In genomic region chr5:172640139-172640538, GRCh38 we compare ENCODE assay signal across 10 cellular contexts. TPM values are rescaled to one million over a fixed set of nuclear protein-coding genes. Genes with fewer than 3 reads are reported as not detected.
DNase-seq lines count a peak whose midpoint lies in the region; ATAC-seq, FAIRE-seq and TF ChIP-seq lines count a peak whose summit lies in the region.
"Had no signal": no experiment of that assay in that cellular context is flagged by ENCODE, and none has a peak within 500 bp of the region (broad histone marks: within the 10 kb centered on the region; RNA-seq: fewer than 3 reads in every experiment).

No MANE protein-coding gene starts in this region.

- WGBS in H1 (ENCODE audit: extremely low coverage in 1 of 2, insufficient coverage in 1 of 2, insufficient read length in 1 of 2, insufficient replicate concordance in 2 of 2, low coverage in 1 of 2, low lambda C conversion rate in 2 of 2, missing lambda C conversion rate in 1 of 2), 2 experiments, result 84% methylated on average over 5 of the region's 5 CpGs; no CpG with 5 or more reads in 1 of the 2 experiments

- peaks cover 7% of the 10 kb centered on the region; the same call in 1 of the 2 replicates for H3K23me2 ChIP-seq in H1 (ENCODE audit: low read depth, low read length)

- TF ChIP-seq POLR2A in H1 (IDR thresholded peaks at IDR 0.05; ENCODE audit: control extremely low read depth in 1 of 2, low read depth in 2 of 2, low read length in 2 of 2), result no peak
- TF ChIP-seq POLR2A in gastrocnemius medialis (IDR thresholded peaks at IDR 0.05), result no peak

- H2BK120ac ChIP-seq in H1 (replicated peaks; ENCODE audit: low read depth, low read length), result no peak overlapping the region

- no peak overlapping the region for H4K8ac ChIP-seq in H1 (ENCODE audit: extremely low read depth, insufficient read depth, low read length)

- H3K23ac ChIP-seq in H1 (ENCODE audit: insufficient read length), result no peak overlapping the region

- no peak overlapping the region for H2AK5ac ChIP-seq in H1 (ENCODE audit: low read depth, low read length)

- H3K4me1 ChIP-seq in MM.1S (ENCODE audit: low read length) (peaks cover 27% of the 10 kb centered on the region), H1 (replicated peaks in 1 of 4; ENCODE audit: control insufficient read depth in 3 of 4, insufficient read depth in 4 of 4, low read length in 3 of 4) (peaks cover 0 to 22% (median 7%) of the 10 kb centered on the region in 4 experiments; a peak in 3 of 7 replicates), gastrocnemius medialis (peaks cover 3 to 11% of the 10 kb centered on the region in 2 donors)

- peaks cover 8% of the 10 kb centered on the region for H3K4me1 Mint-ChIP-seq in Calu3 (ENCODE audit: low read depth, unreplicated experiment)

- H3K36me3 Mint-ChIP-seq in Calu3 (ENCODE audit: insufficient read depth, unreplicated experiment), result no peaks in the 10 kb centered on the region

- no peaks in the 10 kb centered on the region for H3K79me1 ChIP-seq in H1 (ENCODE audit: low read depth, low read length)

- no peak overlapping the region for H2BK5ac ChIP-seq in H1 (ENCODE audit: low read depth, low read length)

- TF ChIP-seq CTCF in Calu3 (IDR thresholded peaks at IDR 0.05; ENCODE audit: unreplicated experiment) (no peak), MM.1S (IDR thresholded peaks at IDR 0.05; ENCODE audit: low read length) (no peak), H1 (IDR thresholded peaks at IDR 0.05; ENCODE audit: control extremely low read depth in 1 of 3, insufficient read depth in 1 of 3, low read depth in 1 of 3, low read length in 3 of 3) (no peak), gastrocnemius medialis (IDR thresholded peaks at IDR 0.05 in 4 of 5, conservative IDR thresholded peaks at IDR 0.05 in 1 of 5) (no peak)

- no peak for FAIRE-seq in H1 (lab: Jason Lieb, UNC)
- FAIRE-seq: endothelial cell of umbilical vein had no signal

- POLR2A ChIA-PET in H1 (lab: Charles Lee; ENCODE audit: partially characterized antibody), result no interaction called here

- H3K27ac ChIP-seq in MM.1S (ENCODE audit: low read length) (no peak overlapping the region), H1 (ENCODE audit: low read depth, low read length) (no peak overlapping the region), gastrocnemius medialis (peak overlapping the region; percentile 60 to 84 (median 77))

- H3K56ac ChIP-seq in H1 (replicated peaks; ENCODE audit: insufficient read length, low read depth, low read length), result no peak overlapping the region

- peak overlapping the region; percentile 99; the same call in 1 of the 2 replicates for H3K4me2 ChIP-seq in MM.1S (ENCODE audit: low read depth, low read length)
- peak overlapping the region; percentile 69 to 90 for H3K4me2 ChIP-seq in H1 (ENCODE audit: insufficient read depth in 1 of 2, low read depth in 2 of 2, low read length in 2 of 2)

- no peak for TF ChIP-seq RAD21 in H1 (IDR thresholded peaks at IDR 0.05 in 1 of 2, conservative IDR thresholded peaks at IDR 0.05 in 1 of 2; ENCODE audit: low read depth in 2 of 2, low read length in 2 of 2)

- no peak overlapping the region for H4K5ac ChIP-seq in H1 (ENCODE audit: insufficient read length, low read depth, low read length)

- H3F3A ChIP-seq in MM.1S (ENCODE audit: insufficient read depth, low read length), result peaks cover 5% of the 10 kb centered on the region; the same call in 1 of the 2 replicates

- no peak overlapping the region for H4K91ac ChIP-seq in H1 (replicated peaks; ENCODE audit: insufficient read length, low read length)

- ATAC-seq in gastrocnemius medialis, result no peak

- 0 out of 2 replicates have a peak overlapping the region, but pooled peaks have one; percentile 70 for H3K4me3 ChIP-seq in MM.1S (ENCODE audit: low read length)
- H3K4me3 ChIP-seq in H1 (ENCODE audit: extremely low read depth in 1 of 4, insufficient read depth in 2 of 4, low read depth in 3 of 4, low read length in 4 of 4), result peak overlapping the region in 2 of 4 experiments; percentile 65 to 87; a peak in 3 of 8 replicates
- peak overlapping the region in 1 of 4 donors; percentile 61 for H3K4me3 ChIP-seq in gastrocnemius medialis

- DNase-seq in Calu3, result no peak
- DNase-seq in MM.1S, result no peak
- DNase-seq in H1 (ENCODE audit: low read depth in 1 of 2, low spot score in 2 of 2), result no peak
- DNase-seq in gastrocnemius medialis, result no peak
- DNase-seq in activated CD4-positive, CD25-positive, alpha-beta regulatory T cell (lab: John Stamatoyannopoulos, UW), result no peak
- no peak for DNase-seq in NCI-H82 (lab: John Stamatoyannopoulos, UW)
- DNase-seq in NCI-H2029 (lab: John Stamatoyannopoulos, UW), result no peak
- DNase-seq: NCI-H146; stimulated activated naive CD4-positive, alpha-beta T cell treated with Interleukin-2 at 50 U/mL for 16 hours had no signal

- peaks cover 75% of the 10 kb centered on the region for H3K27me3 Mint-ChIP-seq in Calu3 (ENCODE audit: unreplicated experiment)

- no peak overlapping the region for H2BK15ac ChIP-seq in H1 (ENCODE audit: low read length)

- no peak overlapping the region for H3K14ac ChIP-seq in H1 (ENCODE audit: insufficient read length)

- H3K27me3 ChIP-seq in MM.1S (replicated peaks; ENCODE audit: insufficient read depth, low read length) (no peaks in the 10 kb centered on the region; the same call in 1 of the 2 replicates), H1 (replicated peaks in 1 of 4; ENCODE audit: control insufficient read depth in 3 of 4, extremely low read depth in 1 of 4, insufficient read depth in 3 of 4, low read length in 3 of 4) (peaks cover 0 to 24% (median 15%) of the 10 kb centered on the region in 4 experiments; a peak in 6 of 7 replicates), gastrocnemius medialis (peaks cover 0 to 6% (median 4%) of the 10 kb centered on the region in 3 donors)

- no peak overlapping the region for H2BK20ac ChIP-seq in H1 (ENCODE audit: low read length)

- 0 out of 2 replicates have a peak overlapping the region, but pooled peaks have one; percentile 33 for H2BK12ac ChIP-seq in H1 (ENCODE audit: low read depth, low read length)

- BruUV-seq in Calu3 (replicated peaks; lab: Mats Ljungman, UMichigan), result no TSS peak

- no peak overlapping the region for H3K4ac ChIP-seq in H1 (replicated peaks; ENCODE audit: insufficient read length, low read depth, low read length)

- no peak overlapping the region for H3K18ac ChIP-seq in H1 (ENCODE audit: extremely low read depth, low read length)

- no peak for TF ChIP-seq EP300 in H1 (IDR thresholded peaks at IDR 0.05; ENCODE audit: borderline replicate concordance in 1 of 2, low read depth in 2 of 2, low read length in 2 of 2)

- in situ Hi-C loops in gastrocnemius medialis (cut with MboI; ENCODE audit: low sequenced_read_pairs in 4 of 4), result no loop called here

- no peaks in the 10 kb centered on the region for H3K9me3 Mint-ChIP-seq in Calu3 (ENCODE audit: low read depth, unreplicated experiment)

- H3K9ac ChIP-seq in MM.1S (ENCODE audit: low read length) (peak overlapping the region; percentile 86; the same call in 1 of the 2 replicates), H1 (replicated peaks in 1 of 4; ENCODE audit: extremely low read depth in 1 of 4, low read depth in 3 of 4, low read length in 3 of 4) (no peak overlapping the region)

- intact Hi-C loops in Calu3 (cut with micrococcal nuclease; ENCODE audit: unreplicated experiment), result no loop called here
- intact Hi-C loops in gastrocnemius medialis (cut with DNase I; ENCODE audit: low total_unique reads), result loop anchor here (2.0 kb wide), 1 partner anchor 161 kb away; no protein-coding TSS in a partner anchor

- H3K9me3 ChIP-seq in MM.1S (replicated peaks; ENCODE audit: insufficient read depth, low read length) (no peaks in the 10 kb centered on the region), H1 (ENCODE audit: insufficient read depth in 2 of 2, low read depth in 1 of 2, low read length in 1 of 2) (no peaks in the 10 kb centered on the region), gastrocnemius medialis (no peaks in the 10 kb centered on the region)

- H4K20me1 ChIP-seq in MM.1S (ENCODE audit: insufficient read depth, low read length) (no peaks in the 10 kb centered on the region), H1 (replicated peaks in 1 of 2; ENCODE audit: control insufficient read depth in 1 of 2, insufficient read depth in 2 of 2, low read length in 2 of 2) (peaks cover 0 to 4% of the 10 kb centered on the region in 2 experiments)

- H3K9me2 ChIP-seq in MM.1S (replicated peaks; ENCODE audit: insufficient read depth, low read length), result no peaks in the 10 kb centered on the region

- no peak overlapping the region for H3K27ac Mint-ChIP-seq in Calu3 (ENCODE audit: unreplicated experiment)

- H2AFZ ChIP-seq in MM.1S (ENCODE audit: low read length) (peak overlapping the region; percentile 98), H1 (ENCODE audit: low read length) (no peak overlapping the region)

- H3K4me3 Mint-ChIP-seq in Calu3 (ENCODE audit: low read depth, unreplicated experiment), result peak overlapping the region; percentile 56

- no peaks in the 10 kb centered on the region for H3K36me3 ChIP-seq in MM.1S (replicated peaks; ENCODE audit: insufficient read depth, low read length)
- H3K36me3 ChIP-seq in H1 (ENCODE audit: control insufficient read depth in 2 of 4, insufficient read depth in 4 of 4, low read length in 3 of 4), result no peaks in the 10 kb centered on the region
- no peaks in the 10 kb centered on the region for H3K36me3 ChIP-seq in gastrocnemius medialis

- CTCF ChIA-PET in Calu3 (lab: Charles Lee) (interaction anchor here (0.6 kb wide), 1 partner anchor 729 kb away, joined by 10 read pairs; no protein-coding TSS in a partner anchor), H1 (lab: Charles Lee; ENCODE audit: partially characterized antibody) (interaction anchor here (0.7 to 12.3 kb wide), 9 partner anchors 10 to 188 kb away, joined by 3 to 164 read pairs (median 4); no protein-coding TSS in a partner anchor)

- H3K79me2 ChIP-seq in MM.1S (ENCODE audit: low read length) (no peaks in the 10 kb centered on the region), H1 (ENCODE audit: control insufficient read depth in 1 of 2, insufficient read depth in 2 of 2, low read length in 2 of 2) (no peaks in the 10 kb centered on the region)

TF ChIP-seq in H1, 55 proteins besides CTCF, POLR2A, EP300 and RAD21 (continues in another document):
- TF ChIP-seq TEAD4 (IDR thresholded peaks at IDR 0.05; ENCODE audit: low read depth, low read length), result no peak
- 0 out of 2 replicates have a peak, but pooled peaks have one; percentile 18 for TF ChIP-seq KDM1A (IDR thresholded peaks at IDR 0.05; ENCODE audit: borderline replicate concordance, low read length)
- no peak for TF ChIP-seq TBP (IDR thresholded peaks at IDR 0.05; ENCODE audit: low read depth, low read length)

RNA-seq across cellular contexts. Expression of gene NEURL1B, which starts 0.9 kb away (rescaled TPM):
- total RNA-seq in Calu3 (2022) (2.0 and 2.8 TPM in 2 replicates), gastrocnemius medialis (10 to 100 TPM in 3 of 4 donors, 1 to 10 TPM in 1; 8.7 to 18.8 (median 15.1) TPM)
- total RNA-seq in H1 (2021; fragmentation: NEBNext Ultra II Directional; extraction: Animal tissue kit (Norgen Biotek cat#: 25700)), result 5.7 and 6.1 TPM in 2 replicates
- 3.3 and 5.4 TPM in 2 replicates for polyA plus RNA-seq in H1 (2011; rRNA removed)
- polyA plus RNA-seq in H1 (2011; cell fraction: cytosol; rRNA removed), result 4.8 TPM
- polyA plus RNA-seq in H1 (2011; cell fraction: nucleus; rRNA removed), result 15.7 TPM
- polyA plus RNA-seq in H1 (2012, experiment 1 of 2), result 4.5 to 5.3 TPM (median 4.5 TPM) in 4 replicates
- 4.2 TPM for polyA plus RNA-seq in H1 (2012, experiment 2 of 2)
- polyA plus RNA-seq in H1 (2013, experiment 1 of 2), result 2.9 TPM
- polyA plus RNA-seq in H1 (2013, experiment 2 of 2), result 2.8 TPM
- polyA minus RNA-seq in H1 (2011; rRNA and poly(A)+ RNA removed), result 3.9 and 4.0 TPM in 2 replicates
- polyA minus RNA-seq in H1 (2011; cell fraction: cytosol; rRNA and poly(A)+ RNA removed), result 5.5 TPM
- 4.4 TPM for polyA minus RNA-seq in H1 (2011; cell fraction: nucleus; rRNA and poly(A)+ RNA removed)

Comparison
In these comparisons a context has a peak if more than half of its experiments do, and no peak if none do; other contexts are left out.
1. H3K27ac ChIP-seq: peak in gastrocnemius medialis (4 of 4); none in MM.1S (single experiment) and H1 (single experiment).